17 cellular contexts compared by ENCODE assay signal in genomic region chr4:142314183-142314582, GRCh38.
A peak's percentile ranks its signal among the peaks of the same experiment; 100 is the strongest.
DNase-seq lines count a peak whose midpoint lies in the region; ATAC-seq and TF ChIP-seq lines count a peak whose summit lies in the region.
"Had no signal": no experiment of that assay in that cellular context is flagged by ENCODE, and none has a peak within 500 bp of the region (broad histone marks: within the 10 kb centered on the region; RNA-seq: fewer than 3 reads in every experiment).

No MANE protein-coding gene starts in this region.

- no peaks in the 10 kb centered on the region for H3K27me3 Mint-ChIP-seq in activated naive CD4-positive, alpha-beta T cell treated with anti-CD3 and anti-CD28 coated beads for 36 hours (ENCODE audit: low read depth)

- intact Hi-C loops in activated naive CD4-positive, alpha-beta T cell treated with anti-CD3 and anti-CD28 coated beads for 36 hours (cut with micrococcal nuclease) = no loop called here

- H3K27ac ChIP-seq in Peyer's patch (peak overlapping the region in 3 of 4 donors; percentile 39 to 77 (median 74)), duodenal mucosa (ENCODE audit: low read depth, low read length) (no peak overlapping the region)
- H3K27ac ChIP-seq: parathyroid adenoma, WERI-Rb-1 had no signal

- no peak for TF ChIP-seq POLR2A in Peyer's patch (IDR thresholded peaks at IDR 0.05)

- no peak for DNase-seq in activated naive CD4-positive, alpha-beta T cell treated with anti-CD3 and anti-CD28 coated beads for 36 hours
- DNase-seq in activated naive CD4-positive, alpha-beta T cell treated with Interleukin-2 at 50 U/mL for 16 hours = no peak
- peak in 1 of 3 donors; percentile 58 for DNase-seq in Peyer's patch
- DNase-seq in renal cortical epithelial cell (ENCODE audit: low read depth) = peak; percentile 3
- no peak for DNase-seq in hippocampal formation (lab: John Stamatoyannopoulos, UW)
- no peak for DNase-seq in NCI-H1105 treated with DMSO at 0.1 percent for 48 hours (lab: John Stamatoyannopoulos, UW)
- DNase-seq: H9; natural killer cell; NCI-H187; stimulated activated CD4-positive, alpha-beta T cell treated with anti-CD3 and anti-CD28 coated beads, Interleukin-2, amount 100 ng/mL, for 24 hours; SW 1271; WERI-Rb-1 had no signal

- peaks cover 62% of the 10 kb centered on the region for H3K4me1 Mint-ChIP-seq in activated naive CD4-positive, alpha-beta T cell treated with anti-CD3 and anti-CD28 coated beads for 36 hours (ENCODE audit: low read depth)
- H3K4me1 Mint-ChIP-seq: natural killer cell had no signal

- ATAC-seq in GM18873 (IDR thresholded peaks at IDR 0.05; ENCODE audit: low FRiP score, unreplicated experiment) = no peak
- ATAC-seq: HepG2, natural killer cell had no signal

- peaks cover 0 to 13% (median 4%) of the 10 kb centered on the region in 4 donors for H3K4me1 ChIP-seq in Peyer's patch
- peaks cover 15 to 20% of the 10 kb centered on the region in 2 donors for H3K4me1 ChIP-seq in duodenal mucosa (ENCODE audit: control insufficient read depth in 1 of 2, insufficient read depth in 2 of 2, low read length in 2 of 2)
- H3K4me1 ChIP-seq: parathyroid adenoma had no signal

- no peak overlapping the region for H3K4me3 Mint-ChIP-seq in activated naive CD4-positive, alpha-beta T cell treated with anti-CD3 and anti-CD28 coated beads for 36 hours
- H3K4me3 Mint-ChIP-seq: H9, natural killer cell had no signal

- peaks cover 63% of the 10 kb centered on the region for H3K36me3 Mint-ChIP-seq in activated naive CD4-positive, alpha-beta T cell treated with anti-CD3 and anti-CD28 coated beads for 36 hours (ENCODE audit: low read depth)
- H3K36me3 Mint-ChIP-seq: natural killer cell had no signal

- CTCF ChIA-PET in activated naive CD4-positive, alpha-beta T cell treated with anti-CD3 and anti-CD28 coated beads for 36 hours (lab: Charles Lee) = no interaction called here

- H3K9me3 ChIP-seq in Peyer's patch (no peaks in the 10 kb centered on the region), duodenal mucosa (ENCODE audit: control insufficient read depth in 1 of 2, low read length in 2 of 2) (no peaks in the 10 kb centered on the region)

- peak overlapping the region in 2 of 4 donors; percentile 23 to 37 for H3K4me3 ChIP-seq in Peyer's patch
- peak overlapping the region; percentile 19 to 46 for H3K4me3 ChIP-seq in duodenal mucosa (ENCODE audit: low read depth in 1 of 2, low read length in 2 of 2)
- H3K4me3 ChIP-seq: lung had no signal

- H3K27me3 ChIP-seq in Peyer's patch = no peaks in the 10 kb centered on the region
- H3K27me3 ChIP-seq in duodenal mucosa (ENCODE audit: control insufficient read depth in 1 of 2, insufficient read depth in 2 of 2, low read length in 2 of 2) = no peaks in the 10 kb centered on the region

- no peak for TF ChIP-seq CTCF in Peyer's patch (IDR thresholded peaks at IDR 0.05)

- peak overlapping the region; percentile 43 for H3K27ac Mint-ChIP-seq in activated naive CD4-positive, alpha-beta T cell treated with anti-CD3 and anti-CD28 coated beads for 36 hours
- H3K27ac Mint-ChIP-seq: H9, natural killer cell had no signal

- H3K36me3 ChIP-seq in Peyer's patch (no peaks in the 10 kb centered on the region), duodenal mucosa (ENCODE audit: control insufficient read depth in 1 of 2, insufficient read depth in 2 of 2, low read length in 2 of 2) (peaks cover 0 to 3% of the 10 kb centered on the region in 2 donors)
- H3K36me3 ChIP-seq: WERI-Rb-1 had no signal

- no peaks in the 10 kb centered on the region for H3K9me3 Mint-ChIP-seq in activated naive CD4-positive, alpha-beta T cell treated with anti-CD3 and anti-CD28 coated beads for 36 hours
- H3K9me3 Mint-ChIP-seq: H9 had no signal

- no peak overlapping the region for H3K9ac ChIP-seq in duodenal mucosa (ENCODE audit: low read depth in 1 of 2, low read length in 2 of 2)
- H3K9ac ChIP-seq: parathyroid adenoma had no signal
